Comparison of ENCODE assay signal across 8 cellular contexts in the genomic region with DNA sequence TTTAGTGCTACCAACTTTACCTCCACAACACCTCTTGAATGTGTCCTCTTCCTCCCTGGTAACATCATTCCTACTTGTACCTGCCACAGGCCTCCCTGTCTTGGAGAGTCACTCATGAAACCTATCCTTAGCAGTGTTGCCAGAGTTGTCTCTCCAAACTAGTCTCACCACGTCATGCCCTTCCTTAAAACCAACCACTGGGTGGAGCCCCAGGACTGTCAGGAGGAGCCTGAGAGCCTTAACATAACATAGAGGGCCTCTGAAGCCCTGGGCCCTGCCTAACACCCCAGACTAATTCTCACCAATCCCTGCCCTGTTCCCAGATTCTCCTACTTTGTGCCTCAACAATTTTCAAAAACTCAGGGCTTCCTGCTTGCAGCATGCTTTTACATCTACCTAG.
DNase-seq lines count a peak whose midpoint lies in the region; ATAC-seq lines count a peak whose summit lies in the region.

No MANE protein-coding gene starts in this region.

- H3K4me3 Mint-ChIP-seq in stimulated activated memory B cell treated with anti-CD40 and anti-IgM and Interleukin-4, amounts not matched to agents 10 μg/mL and 1 μg/mL and 100 μg/mL, for 72 hours: no peak overlapping the region

- H3K27me3 Mint-ChIP-seq in stimulated activated memory B cell treated with anti-CD40 and anti-IgM and Interleukin-4, amounts not matched to agents 10 μg/mL and 1 μg/mL and 100 μg/mL, for 72 hours: no peaks in the 10 kb centered on the region

- peaks cover 6% of the 10 kb centered on the region for H3K4me1 Mint-ChIP-seq in stimulated activated memory B cell treated with anti-CD40 and anti-IgM and Interleukin-4, amounts not matched to agents 10 μg/mL and 1 μg/mL and 100 μg/mL, for 72 hours

- DNase-seq in EH (ENCODE audit: low read depth): peak; percentile 67
- DNase-seq in NCI-H774 (lab: John Stamatoyannopoulos, UW): peak; percentile 9
- DNase-seq in amygdala (lab: John Stamatoyannopoulos, UW): peak in 44 of 56 donors; percentile 3 to 75 (median 30)
- DNase-seq in iPS DF 4.7 (ENCODE audit: extremely low read depth, low spot score): peak; percentile 58

- ATAC-seq in HG03095 (IDR thresholded peaks at IDR 0.05; ENCODE audit: unreplicated experiment) (peak; percentile 54), GM19324 (IDR thresholded peaks at IDR 0.05; ENCODE audit: low FRiP score, unreplicated experiment) (no peak), GM19397 (IDR thresholded peaks at IDR 0.05; ENCODE audit: unreplicated experiment) (no peak)
- peak; percentile 64 for ATAC-seq in stimulated activated memory B cell treated with anti-CD40 and anti-IgM and Interleukin-4, amounts not matched to agents 10 μg/mL and 1 μg/mL and 100 μg/mL, for 72 hours

- H3K9me3 Mint-ChIP-seq in stimulated activated memory B cell treated with anti-CD40 and anti-IgM and Interleukin-4, amounts not matched to agents 10 μg/mL and 1 μg/mL and 100 μg/mL, for 72 hours: no peaks in the 10 kb centered on the region

- no peaks in the 10 kb centered on the region for H3K36me3 Mint-ChIP-seq in stimulated activated memory B cell treated with anti-CD40 and anti-IgM and Interleukin-4, amounts not matched to agents 10 μg/mL and 1 μg/mL and 100 μg/mL, for 72 hours

- no peak overlapping the region for H3K27ac Mint-ChIP-seq in stimulated activated memory B cell treated with anti-CD40 and anti-IgM and Interleukin-4, amounts not matched to agents 10 μg/mL and 1 μg/mL and 100 μg/mL, for 72 hours

Comparison
In these comparisons a context has a peak if more than half of its experiments do, and no peak if none do; other contexts are left out.
1. DNase-seq: peak in every context shown above with its lines; median percentile 67 in EH; 58 in iPS DF 4.7; 30 in amygdala; 9 in NCI-H774.
2. ATAC-seq: peak in HG03095 (single experiment) and stimulated activated memory B cell treated with anti-CD40 and anti-IgM and Interleukin-4, amounts not matched to agents 10 μg/mL and 1 μg/mL and 100 μg/mL, for 72 hours (single experiment); none in GM19324 (single experiment) and GM19397 (single experiment).